In the genomic region with DNA sequence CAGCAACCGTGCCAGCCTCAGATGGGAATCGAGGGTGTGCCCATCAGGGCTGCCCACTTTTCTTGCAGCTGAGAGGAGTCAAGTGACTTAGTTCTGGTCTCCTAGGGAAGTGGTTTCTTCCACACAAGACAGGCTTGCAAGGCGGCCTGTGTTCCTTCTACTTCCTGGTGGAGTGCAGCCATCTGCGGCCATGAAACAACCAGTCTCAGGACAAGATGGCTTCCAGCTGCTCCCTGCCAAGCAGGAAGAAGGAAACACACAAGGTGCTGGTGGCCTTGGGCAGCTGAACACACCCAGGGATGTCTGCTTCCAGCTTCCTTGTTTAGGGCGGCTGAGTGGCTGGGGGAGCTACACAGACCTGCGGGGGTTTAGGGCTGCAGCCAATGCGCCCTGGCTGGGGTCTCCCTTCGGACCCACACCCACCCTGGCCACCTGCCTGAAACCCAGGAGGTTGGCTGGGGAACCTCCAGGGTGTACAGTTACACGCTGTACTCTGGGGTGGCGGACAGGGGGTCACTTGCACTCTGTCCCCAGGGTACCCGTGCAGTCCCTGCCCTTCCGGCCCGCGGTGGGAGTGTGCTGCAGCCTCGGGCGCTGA, we compare ENCODE assay signal across 8 cellular contexts. TPM values are rescaled to one million over a fixed set of nuclear protein-coding genes. Genes with fewer than 3 reads are reported as not detected.
DNase-seq lines count a peak whose midpoint lies in the region; ATAC-seq and TF ChIP-seq lines count a peak whose summit lies in the region.

No MANE protein-coding gene starts in this region.

- ATAC-seq in GM19328 (IDR thresholded peaks at IDR 0.05; ENCODE audit: unreplicated experiment) (peak; percentile 16), omental fat pad (ENCODE audit: low FRiP score) (no peak)

- H3K9me3 Mint-ChIP-seq in brain = peaks cover 0 to 7% (median 0%) of the 10 kb centered on the region in 5 experiments

- H3K36me3 Mint-ChIP-seq in brain = no peaks in the 10 kb centered on the region

- DNase-seq in AG04449 (ENCODE audit: low read depth, low spot score) (no peak), testis (peak; percentile 46), omental fat pad (ENCODE audit: low spot score) (no peak), NCI-H2171 treated with DMSO at 0.1 percent for 48 hours (lab: John Stamatoyannopoulos, UW) (no peak)

- TF ChIP-seq CTCF in AG04449 (IDR thresholded peaks at IDR 0.05; ENCODE audit: insufficient read depth, low read length, missing control alignments) = no peak
- TF ChIP-seq CTCF in brain (conservative IDR thresholded peaks at IDR 0.05) = no peak
- TF ChIP-seq CTCF in liver (IDR thresholded peaks at IDR 0.05; ENCODE audit: low read depth, low read length, missing input control) = no peak
- TF ChIP-seq CTCF in testis (IDR thresholded peaks at IDR 0.05) = no peak
- TF ChIP-seq CTCF in omental fat pad (IDR thresholded peaks at IDR 0.05) = no peak

- H3K27me3 Mint-ChIP-seq in brain = peaks cover 6% of the 10 kb centered on the region

- no peak for TF ChIP-seq POLR2A in testis (IDR thresholded peaks at IDR 0.05)

- H3K27ac Mint-ChIP-seq in brain = peak overlapping the region; percentile 88 to 98 (median 92)

- H3K4me3 Mint-ChIP-seq in brain = peak overlapping the region; percentile 86 to 89 (median 88)

- peaks cover 16% of the 10 kb centered on the region for H3K27me3 ChIP-seq in HUES6 (ENCODE audit: control insufficient read depth, insufficient read depth, low read length)
- H3K27me3 ChIP-seq in liver (ENCODE audit: control insufficient read depth in 4 of 4, insufficient read depth in 4 of 4, low read length in 3 of 4) = no peaks in the 10 kb centered on the region
- H3K27me3 ChIP-seq in testis = no peaks in the 10 kb centered on the region

- CTCF ChIA-PET in AG04449 (lab: Yijun Ruan, JAX) = interaction anchor here (1.0 to 6.9 kb wide), 3 partner anchors 8 to 17 kb away, joined by 3 to 37 read pairs (median 30); no protein-coding TSS in a partner anchor

- H3K4me1 Mint-ChIP-seq in brain = peaks cover 35% of the 10 kb centered on the region

- no peaks in the 10 kb centered on the region for H3K9me3 ChIP-seq in HUES6 (ENCODE audit: control insufficient read depth, insufficient read depth, low read depth, low read length)
- H3K9me3 ChIP-seq in liver (ENCODE audit: control insufficient read depth in 4 of 4, low read length in 3 of 4) = no peaks in the 10 kb centered on the region
- no peaks in the 10 kb centered on the region for H3K9me3 ChIP-seq in testis

- 47% methylated on average over 16 of the region's 16 CpGs for WGBS in liver
- WGBS in testis, 2 donors = 8 to 30% methylated on average over 8 to 16 of the region's 16 CpGs

- intact Hi-C loops in testis (cut with DNase I; ENCODE audit: low total_unique reads) = no loop called here

- H3K9ac ChIP-seq in HUES6 (ENCODE audit: low read length) (no peak overlapping the region), liver (ENCODE audit: low read depth in 1 of 2, low read length in 2 of 2) (peak overlapping the region in 1 of 2 donors; percentile 71)

- H3K27ac ChIP-seq in HUES6 (ENCODE audit: low read depth, low read length) (no peak overlapping the region), liver (ENCODE audit: low read depth in 1 of 2, low read length in 2 of 2) (peak overlapping the region; percentile 93 to 96), testis (peak overlapping the region; percentile 90 to 92)

- H3K4me1 ChIP-seq in HUES6 (ENCODE audit: control insufficient read depth, insufficient read depth, low read length) = peaks cover 21% of the 10 kb centered on the region; the same call in 1 of the 2 replicates
- H3K4me1 ChIP-seq in liver (ENCODE audit: control insufficient read depth in 4 of 4, insufficient read depth in 4 of 4, low read length in 3 of 4) = peaks cover 3 to 17% (median 10%) of the 10 kb centered on the region in 4 donors
- peaks cover 40% of the 10 kb centered on the region for H3K4me1 ChIP-seq in testis

- POLR2A ChIA-PET in AG04449 (lab: Yijun Ruan, JAX) = interaction anchor here (1.8 kb wide), 1 partner anchor 17 kb away, joined by 6 read pairs; no protein-coding TSS in a partner anchor

- H3K4me3 ChIP-seq in AG04449 (ENCODE audit: low read depth, low read length) (peak overlapping the region; percentile 72), HUES6 (ENCODE audit: low read depth, low read length) (peak overlapping the region; percentile 74), liver (ENCODE audit: low read depth in 1 of 3, low read length in 3 of 3) (peak overlapping the region; percentile 59 to 81 (median 79)), testis (peak overlapping the region; percentile 69 to 77)

- H3K36me3 ChIP-seq in HUES6 (ENCODE audit: control insufficient read depth, insufficient read depth, low read length) (no peaks in the 10 kb centered on the region), liver (ENCODE audit: control insufficient read depth in 4 of 4, insufficient read depth in 3 of 4, low read depth in 1 of 4, low read length in 3 of 4) (no peaks in the 10 kb centered on the region), testis (ENCODE audit: low read depth, missing control alignments) (no peaks in the 10 kb centered on the region)

- no peak for TF ChIP-seq RAD21 in liver (IDR thresholded peaks at IDR 0.05)

TF ChIP-seq in liver, 16 proteins besides CTCF, POLR2A, EP300 and RAD21:
- TF ChIP-seq, protein P1, sequence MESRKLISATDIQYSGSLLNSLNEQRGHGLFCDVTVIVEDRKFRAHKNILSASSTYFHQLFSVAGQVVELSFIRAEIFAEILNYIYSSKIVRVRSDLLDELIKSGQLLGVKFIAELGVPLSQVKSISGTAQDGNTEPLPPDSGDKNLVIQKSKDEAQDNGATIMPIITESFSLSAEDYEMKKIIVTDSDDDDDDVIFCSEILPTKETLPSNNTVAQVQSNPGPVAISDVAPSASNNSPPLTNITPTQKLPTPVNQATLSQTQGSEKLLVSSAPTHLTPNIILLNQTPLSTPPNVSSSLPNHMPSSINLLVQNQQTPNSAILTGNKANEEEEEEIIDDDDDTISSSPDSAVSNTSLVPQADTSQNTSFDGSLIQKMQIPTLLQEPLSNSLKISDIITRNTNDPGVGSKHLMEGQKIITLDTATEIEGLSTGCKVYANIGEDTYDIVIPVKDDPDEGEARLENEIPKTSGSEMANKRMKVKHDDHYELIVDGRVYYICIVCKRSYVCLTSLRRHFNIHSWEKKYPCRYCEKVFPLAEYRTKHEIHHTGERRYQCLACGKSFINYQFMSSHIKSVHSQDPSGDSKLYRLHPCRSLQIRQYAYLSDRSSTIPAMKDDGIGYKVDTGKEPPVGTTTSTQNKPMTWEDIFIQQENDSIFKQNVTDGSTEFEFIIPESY (IDR thresholded peaks at IDR 0.05) = no peak
- peak; percentile 56 for TF ChIP-seq YY1 (IDR thresholded peaks at IDR 0.05)

RNA-seq across cellular contexts. Expression of a gene that starts 34.7 kb away (rescaled TPM):
- polyA plus RNA-seq in brain (ENCODE audit: insufficient read depth, low read depth, low replicate concordance) (55.9 TPM), liver (10 to 100 TPM; 16.1 to 17.2 TPM), testis (ENCODE audit: insufficient read depth, low read depth, low replicate concordance) (23.3 TPM)
- total RNA-seq in liver (10 to 100 TPM; 14.0 to 28.6 TPM), testis (10 to 100 TPM; 23.4 to 33.0 TPM), omental fat pad (100 to 1,000 TPM in 1 of 4 donors, 10 to 100 TPM in 3; 43.1 to 104 (median 57.0) TPM)

RNA-seq across cellular contexts. Expression of a gene that starts 47.9 kb away (rescaled TPM):
- polyA plus RNA-seq in brain (ENCODE audit: insufficient read depth, low read depth, low replicate concordance) = 63.0 TPM
- 10 to 100 TPM; 31.7 to 60.7 TPM for total RNA-seq in liver
- 10 to 100 TPM; 61.8 to 95.5 TPM for polyA plus RNA-seq in liver
- 100 to 1,000 TPM; 103 to 109 TPM for total RNA-seq in testis
- 57.1 TPM for polyA plus RNA-seq in testis (ENCODE audit: insufficient read depth, low read depth, low replicate concordance)
- 100 to 1,000 TPM; 102 to 221 (median 130) TPM for total RNA-seq in omental fat pad
